8 cellular contexts compared by ENCODE assay signal in genomic region chr4:180057891-180058643, GRCh38.
DNase-seq lines count a peak whose midpoint lies in the region; ATAC-seq and TF ChIP-seq lines count a peak whose summit lies in the region.

No MANE protein-coding gene starts in this region.

- no peak for TF ChIP-seq CTCF in AG04449 (IDR thresholded peaks at IDR 0.05; ENCODE audit: insufficient read depth, low read length, missing control alignments)

- H3K4me3 ChIP-seq in AG04449 (ENCODE audit: low read depth, low read length) (peak overlapping the region; percentile 46), iPS-11a (ENCODE audit: low read depth, low read length) (peak overlapping the region; percentile 86), skin epidermis (peak overlapping the region; percentile 17 to 45 (median 30))

- peak; percentile 68 for ATAC-seq in GM19035 (IDR thresholded peaks at IDR 0.05; ENCODE audit: unreplicated experiment)
- ATAC-seq in HG03571 (IDR thresholded peaks at IDR 0.05; ENCODE audit: unreplicated experiment), result peak; percentile 53
- no peak for ATAC-seq in GM19023 (IDR thresholded peaks at IDR 0.05; ENCODE audit: unreplicated experiment)

- POLR2A ChIA-PET in AG04449 (lab: Yijun Ruan, JAX), result no interaction called here

- CTCF ChIA-PET in AG04449 (lab: Yijun Ruan, JAX), result no interaction called here

- H3K27ac ChIP-seq in skin epidermis, result no peak overlapping the region

- DNase-seq in AG04449 (ENCODE audit: low read depth, low spot score) (no peak), anterior cingulate cortex (lab: John Stamatoyannopoulos, UW) (peak in 37 of 58 donors; percentile 3 to 66 (median 31)), NCI-H1436 (lab: John Stamatoyannopoulos, UW) (no peak)

Comparison
In these comparisons a context has a peak if more than half of its experiments do, and no peak if none do; other contexts are left out.
1. DNase-seq: peak in anterior cingulate cortex (37 of 58); none in AG04449 (single experiment) and NCI-H1436 (single experiment).
2. H3K4me3 ChIP-seq: peak in every context shown above with its lines; median percentile 86 in iPS-11a; 46 in AG04449; 30 in skin epidermis.